19 cellular contexts compared by ENCODE assay signal in genomic region chr7:70208236-70209063, GRCh38.
DNase-seq lines count a peak whose midpoint lies in the region; ATAC-seq, FAIRE-seq and TF ChIP-seq lines count a peak whose summit lies in the region.
"Had no signal": no experiment of that assay in that cellular context is flagged by ENCODE, and none has a peak within 500 bp of the region (broad histone marks: within the 10 kb centered on the region; RNA-seq: fewer than 3 reads in every experiment).

No MANE protein-coding gene starts in this region.

- H2BK15ac ChIP-seq in mesenchymal stem cell (ENCODE audit: low read depth, poor library complexity, severe bottlenecking), result no peak overlapping the region

- no peak overlapping the region for H2BK5ac ChIP-seq in mesenchymal stem cell (ENCODE audit: low read depth, low read length, poor library complexity, severe bottlenecking)

- H2BK120ac ChIP-seq in mesenchymal stem cell (ENCODE audit: low read depth, low read length), result no peak overlapping the region

- no peak for TF ChIP-seq CTCF in gastrocnemius medialis (IDR thresholded peaks at IDR 0.05 in 4 of 5, conservative IDR thresholded peaks at IDR 0.05 in 1 of 5)

- no peak overlapping the region for H4K91ac ChIP-seq in mesenchymal stem cell (ENCODE audit: low read length)

- no peak overlapping the region for H3K4ac ChIP-seq in mesenchymal stem cell (ENCODE audit: low read depth in 1 of 2, low read length in 2 of 2)

- H3K9me3 ChIP-seq in mesenchymal stem cell (ENCODE audit: control insufficient read depth, low read length) (no peaks in the 10 kb centered on the region), gastrocnemius medialis (no peaks in the 10 kb centered on the region)
- H3K9me3 ChIP-seq: adrenal gland had no signal

- WGBS in mesenchymal stem cell, result 24% methylated on average over 5 of the region's 5 CpGs

- H3K9ac ChIP-seq in mesenchymal stem cell (ENCODE audit: low read length), result no peak overlapping the region

- H3K4me3 ChIP-seq in mesenchymal stem cell (ENCODE audit: insufficient read depth in 1 of 2, low read depth in 1 of 2, low read length in 2 of 2) (no peak overlapping the region), gastrocnemius medialis (no peak overlapping the region)
- H3K4me3 ChIP-seq: adrenal gland had no signal

- intact Hi-C loops in gastrocnemius medialis (cut with DNase I; ENCODE audit: low total_unique reads), result no loop called here

- H3K79me1 ChIP-seq in mesenchymal stem cell (replicated peaks; ENCODE audit: low read length, poor library complexity, severe bottlenecking), result no peaks in the 10 kb centered on the region

- H3K36me3 ChIP-seq in mesenchymal stem cell (ENCODE audit: control insufficient read depth in 1 of 2, insufficient read depth in 2 of 2, low read depth in 1 of 2, low read length in 2 of 2) (no peaks in the 10 kb centered on the region), gastrocnemius medialis (no peaks in the 10 kb centered on the region)
- H3K36me3 ChIP-seq: adrenal gland had no signal

- DNase-seq in ELF-1 (ENCODE audit: low read depth, low spot score) (peak; percentile 20), NCI-H226 (peak; percentile 74), mesenchymal stem cell (no peak), GM03348 (ENCODE audit: low spot score) (no peak), gastrocnemius medialis (no peak), DMS153 (lab: John Stamatoyannopoulos, UW) (no peak), NCI-H2196 (lab: John Stamatoyannopoulos, UW; ENCODE audit: unreplicated experiment) (no peak)
- DNase-seq: AML-193; NCI-H1930; posterior cingulate gyrus; RPMI8226; stimulated activated CD4-positive, alpha-beta T cell treated with anti-CD3 and anti-CD28 coated beads, Interleukin-2, amount 100 ng/mL, for 24 hours; stimulated activated naive CD8-positive, alpha-beta T cell treated with anti-CD3 and anti-CD28 coated beads, Interleukin-15, amount 100 ng/mL, for 72 hours; trophoblast cell had no signal

- H3K27ac ChIP-seq in mesenchymal stem cell (ENCODE audit: low read length, poor library complexity, severe bottlenecking) (peak overlapping the region; percentile 38), gastrocnemius medialis (no peak overlapping the region)
- H3K27ac ChIP-seq: adrenal gland had no signal

- no peak overlapping the region for H2AFZ ChIP-seq in mesenchymal stem cell (ENCODE audit: low read depth, low read length)

- peak; percentile 4 for FAIRE-seq in endometrium (lab: Jason Lieb, UNC)
- FAIRE-seq: islet of Langerhans had no signal

- ATAC-seq in gastrocnemius medialis, result no peak
- ATAC-seq: activated CD4-positive, CD25-positive, alpha-beta regulatory T cell treated with anti-CD3 and anti-CD28 coated beads, Interleukin-2, amount 50 U/mL, for 24 hours; natural killer cell treated with Interleukin-12 subunit alpha and Interleukin-12 subunit beta and Interleukin-15 and Interleukin-18, amount 100 ng/mL, for 72 hours; stimulated activated naive CD8-positive, alpha-beta T cell treated with anti-CD3 and anti-CD28 coated beads, Interleukin-15, amount 100 ng/mL, for 72 hours had no signal

- H3K23ac ChIP-seq in mesenchymal stem cell (ENCODE audit: low read length in 2 of 2), result no peak overlapping the region

- H3K14ac ChIP-seq in mesenchymal stem cell (ENCODE audit: low read length in 2 of 2), result no peak overlapping the region

- H3K18ac ChIP-seq in mesenchymal stem cell (ENCODE audit: low read depth in 1 of 2, low read length in 2 of 2), result no peak overlapping the region

- H2BK12ac ChIP-seq in mesenchymal stem cell (ENCODE audit: low read length in 2 of 2), result no peak overlapping the region

- H2AK5ac ChIP-seq in mesenchymal stem cell (ENCODE audit: low read length, severe bottlenecking), result no peak overlapping the region

- H3K27me3 ChIP-seq in mesenchymal stem cell (ENCODE audit: control insufficient read depth in 1 of 2, insufficient read depth in 1 of 2, low read length in 2 of 2) (no peaks in the 10 kb centered on the region), gastrocnemius medialis (no peaks in the 10 kb centered on the region)
- H3K27me3 ChIP-seq: adrenal gland had no signal

- in situ Hi-C loops in gastrocnemius medialis (cut with MboI; ENCODE audit: low sequenced_read_pairs in 4 of 4), result no loop called here

- H3K4me2 ChIP-seq in mesenchymal stem cell (ENCODE audit: low read length, poor library complexity, severe bottlenecking), result no peak overlapping the region

- no peak for TF ChIP-seq POLR2A in gastrocnemius medialis (IDR thresholded peaks at IDR 0.05)

- H3K4me1 ChIP-seq in mesenchymal stem cell (ENCODE audit: control insufficient read depth, insufficient read depth, low read depth, low read length) (no peaks in the 10 kb centered on the region), gastrocnemius medialis (no peaks in the 10 kb centered on the region)
- H3K4me1 ChIP-seq: adrenal gland had no signal

- H4K8ac ChIP-seq in mesenchymal stem cell (ENCODE audit: low read length), result no peak overlapping the region

Comparison
In these comparisons a context has a peak if more than half of its experiments do, and no peak if none do; other contexts are left out.
1. DNase-seq: peak in ELF-1 (single experiment) and NCI-H226 (single experiment); none in mesenchymal stem cell (single experiment), GM03348 (single experiment), gastrocnemius medialis (0 of 2), DMS153 (single experiment) and NCI-H2196 (single experiment).